In genomic region chrX:97616883-97617510, GRCh38 we compare ENCODE assay signal across 8 cellular contexts.
DNase-seq lines count a peak whose midpoint lies in the region; ATAC-seq and TF ChIP-seq lines count a peak whose summit lies in the region.

No MANE protein-coding gene starts in this region.

- H3K4me1 ChIP-seq in uterus, result no peaks in the 10 kb centered on the region

- DNase-seq in AG09309 (ENCODE audit: low read depth), result peak; percentile 14
- DNase-seq in astrocyte of the hippocampus (ENCODE audit: low read depth, low spot score), result peak; percentile 60
- peak; percentile 9 for DNase-seq in stimulated activated naive CD8-positive, alpha-beta T cell treated with anti-CD3 and anti-CD28 coated beads, Interleukin-15, Interleukin-2, amounts not matched to agents 100 U/mL and 50 U/mL, for 24 hours
- DNase-seq in NCI-H1417 treated with DMSO at 0.1 percent for 48 hours (lab: John Stamatoyannopoulos, UW), result no peak
- no peak for DNase-seq in NCI-H2227 treated with DMSO at 0.1 percent for 48 hours (lab: John Stamatoyannopoulos, UW)
- DNase-seq in uterus, result no peak

- TF ChIP-seq POLR2A in uterus (IDR thresholded peaks at IDR 0.05), result no peak

- H3K27me3 ChIP-seq in uterus, result no peaks in the 10 kb centered on the region

- no peak overlapping the region for H3K27ac ChIP-seq in uterus

- no peak for TF ChIP-seq CTCF in AG09309 (IDR thresholded peaks at IDR 0.05; ENCODE audit: control insufficient read depth, insufficient read depth, low read depth, low read length, missing control alignments)
- TF ChIP-seq CTCF in uterus (IDR thresholded peaks at IDR 0.05), result no peak

- ATAC-seq in GM19328 (IDR thresholded peaks at IDR 0.05; ENCODE audit: unreplicated experiment) (peak; percentile 96), HG03280 (IDR thresholded peaks at IDR 0.05; ENCODE audit: unreplicated experiment) (peak; percentile 94)
- peak; percentile 63 for ATAC-seq in stimulated activated naive CD8-positive, alpha-beta T cell treated with anti-CD3 and anti-CD28 coated beads, Interleukin-15, Interleukin-2, amounts not matched to agents 100 U/mL and 50 U/mL, for 24 hours

- no peak overlapping the region for H3K4me3 ChIP-seq in AG09309 (ENCODE audit: control insufficient read depth, low read depth, low read length)
- no peak overlapping the region for H3K4me3 ChIP-seq in uterus

- intact Hi-C loops in uterus (cut with DNase I; ENCODE audit: low total_unique reads), result no loop called here

- H3K9me3 ChIP-seq in uterus, result no peaks in the 10 kb centered on the region

- H3K36me3 ChIP-seq in uterus, result no peaks in the 10 kb centered on the region

Comparison
In these comparisons a context has a peak if more than half of its experiments do, and no peak if none do; other contexts are left out.
1. DNase-seq: peak in AG09309 (single experiment), astrocyte of the hippocampus (single experiment) and stimulated activated naive CD8-positive, alpha-beta T cell treated with anti-CD3 and anti-CD28 coated beads, Interleukin-15, Interleukin-2, amounts not matched to agents 100 U/mL and 50 U/mL, for 24 hours (single experiment); none in NCI-H1417 treated with DMSO at 0.1 percent for 48 hours (single experiment), NCI-H2227 treated with DMSO at 0.1 percent for 48 hours (single experiment) and uterus (0 of 2).
2. Peak in every context shown above with its lines, with median percentiles within 50 percentile points of each other: ATAC-seq.